1 cellular context compared by ENCODE assay signal in genomic region chr2:69436937-69437750, GRCh38.
TF ChIP-seq lines count a peak whose summit lies in the region.

Gene NFU1, minus strand, starts transcription at chr2:69437435. Its CDS starts 13 bp downstream, at chr2:69437422.

TF ChIP-seq in HEK293, 187 proteins besides CTCF, POLR2A, EP300 and RAD21 (continued from another document and continues in another):
- TF ChIP-seq ZNF518A (tag by site-specific recombination; conservative IDR thresholded peaks at IDR 0.05; ENCODE audit: low read depth) = no peak
- TF ChIP-seq HOXA7 (CRISPR knock-in tag; IDR thresholded peaks at IDR 0.05; ENCODE audit: borderline replicate concordance) = no peak
- no peak for TF ChIP-seq ZNF549 (tag by site-specific recombination; IDR thresholded peaks at IDR 0.05)
- 0 out of 2 replicates have a peak, but pooled peaks have one; percentile 39 for TF ChIP-seq ZNF76 (tag by site-specific recombination; IDR thresholded peaks at IDR 0.05; ENCODE audit: borderline replicate concordance, low read depth)
- TF ChIP-seq ZNF513 (tag by site-specific recombination; IDR thresholded peaks at IDR 0.05) = no peak
- TF ChIP-seq ZNF366 (tag by site-specific recombination; conservative IDR thresholded peaks at IDR 0.05) = no peak
- no peak for TF ChIP-seq KLF7 (tag by site-specific recombination; IDR thresholded peaks at IDR 0.05; ENCODE audit: borderline replicate concordance)
- no peak for TF ChIP-seq ZNF239 (tag by site-specific recombination; IDR thresholded peaks at IDR 0.05)
- TF ChIP-seq KLF16 (tag by site-specific recombination; IDR thresholded peaks at IDR 0.05) = peak; percentile 80
- TF ChIP-seq ZNF654 (tag by site-specific recombination; IDR thresholded peaks at IDR 0.05; ENCODE audit: low read depth) = no peak
- 0 out of 2 replicates have a peak, but pooled peaks have one; percentile 20 for TF ChIP-seq GLIS1 (tag by site-specific recombination; IDR thresholded peaks at IDR 0.05)
- no peak for TF ChIP-seq ZNF510 (tag by site-specific recombination; IDR thresholded peaks at IDR 0.05; ENCODE audit: insufficient replicate concordance)
- TF ChIP-seq ZNF792 (tag by site-specific recombination; IDR thresholded peaks at IDR 0.05) = no peak
- no peak for TF ChIP-seq ZSCAN16 (tag by site-specific recombination; IDR thresholded peaks at IDR 0.05)
- TF ChIP-seq ZNF23 (tag by site-specific recombination; IDR thresholded peaks at IDR 0.05; ENCODE audit: borderline replicate concordance) = no peak
- no peak for TF ChIP-seq ZNF350 (tag by site-specific recombination; IDR thresholded peaks at IDR 0.05)
- 0 out of 2 replicates have a peak, but pooled peaks have one; percentile 37 for TF ChIP-seq ZNF692 (tag by site-specific recombination; IDR thresholded peaks at IDR 0.05)
- TF ChIP-seq ZNF639 (tag by site-specific recombination; IDR thresholded peaks at IDR 0.05) = no peak; the same call in 1 of the 2 replicates
- TF ChIP-seq ZNF529 (tag by site-specific recombination; IDR thresholded peaks at IDR 0.05; ENCODE audit: insufficient replicate concordance) = no peak
- no peak for TF ChIP-seq ZNF830 (tag by site-specific recombination; IDR thresholded peaks at IDR 0.05; ENCODE audit: low read depth)
- TF ChIP-seq ZIC2 (tag by site-specific recombination; IDR thresholded peaks at IDR 0.05) = no peak
- TF ChIP-seq ZEB2 (tag by site-specific recombination; IDR thresholded peaks at IDR 0.05) = peak; percentile 46; the same call in 1 of the 2 replicates
- no peak for TF ChIP-seq ZNF18 (tag by site-specific recombination; IDR thresholded peaks at IDR 0.05)
- peak; percentile 51; the same call in 1 of the 2 replicates for TF ChIP-seq ZBTB10 (tag by site-specific recombination; IDR thresholded peaks at IDR 0.05)
- peak; percentile 90 for TF ChIP-seq ZBTB48 (tag by site-specific recombination; IDR thresholded peaks at IDR 0.05)
- no peak for TF ChIP-seq ZNF768 (tag by site-specific recombination; IDR thresholded peaks at IDR 0.05)
- TF ChIP-seq ZNF174 (tag by site-specific recombination; IDR thresholded peaks at IDR 0.05) = no peak
- no peak for TF ChIP-seq FEZF1 (tag by site-specific recombination; IDR thresholded peaks at IDR 0.05)
- TF ChIP-seq MEIS1 (CRISPR knock-in tag; IDR thresholded peaks at IDR 0.05; ENCODE audit: borderline replicate concordance) = no peak
- TF ChIP-seq SP3 (tag by site-specific recombination; IDR thresholded peaks at IDR 0.05) = peak; percentile 84
- TF ChIP-seq SALL2 (tag by site-specific recombination; IDR thresholded peaks at IDR 0.05; ENCODE audit: borderline replicate concordance) = no peak
- no peak for TF ChIP-seq REST (tag by site-specific recombination; IDR thresholded peaks at IDR 0.05)
- TF ChIP-seq KLF1 (tag by site-specific recombination; IDR thresholded peaks at IDR 0.05) = peak; percentile 47; the same call in 1 of the 2 replicates
- peak; percentile 68; the same call in 1 of the 2 replicates for TF ChIP-seq TRIM28 (IDR thresholded peaks at IDR 0.05; ENCODE audit: borderline replicate concordance, low read length)
- no peak for TF ChIP-seq ZNF248 (tag by site-specific recombination; IDR thresholded peaks at IDR 0.05)
- TF ChIP-seq ZNF596 (tag by site-specific recombination; IDR thresholded peaks at IDR 0.05) = no peak
- no peak for TF ChIP-seq ZNF354C (tag by site-specific recombination; IDR thresholded peaks at IDR 0.05; ENCODE audit: borderline replicate concordance, low read depth)
- TF ChIP-seq ZNF426 (tag by site-specific recombination; IDR thresholded peaks at IDR 0.05) = no peak
- TF ChIP-seq ZNF266 (tag by site-specific recombination; IDR thresholded peaks at IDR 0.05; ENCODE audit: low read depth) = no peak
- peak; percentile 48; the same call in 1 of the 2 replicates for TF ChIP-seq INSM2 (tag by site-specific recombination; IDR thresholded peaks at IDR 0.05)
- no peak for TF ChIP-seq PBX3 (CRISPR knock-in tag; IDR thresholded peaks at IDR 0.05)
